ENCODE assay signal across 7 cellular contexts in the genomic region with DNA sequence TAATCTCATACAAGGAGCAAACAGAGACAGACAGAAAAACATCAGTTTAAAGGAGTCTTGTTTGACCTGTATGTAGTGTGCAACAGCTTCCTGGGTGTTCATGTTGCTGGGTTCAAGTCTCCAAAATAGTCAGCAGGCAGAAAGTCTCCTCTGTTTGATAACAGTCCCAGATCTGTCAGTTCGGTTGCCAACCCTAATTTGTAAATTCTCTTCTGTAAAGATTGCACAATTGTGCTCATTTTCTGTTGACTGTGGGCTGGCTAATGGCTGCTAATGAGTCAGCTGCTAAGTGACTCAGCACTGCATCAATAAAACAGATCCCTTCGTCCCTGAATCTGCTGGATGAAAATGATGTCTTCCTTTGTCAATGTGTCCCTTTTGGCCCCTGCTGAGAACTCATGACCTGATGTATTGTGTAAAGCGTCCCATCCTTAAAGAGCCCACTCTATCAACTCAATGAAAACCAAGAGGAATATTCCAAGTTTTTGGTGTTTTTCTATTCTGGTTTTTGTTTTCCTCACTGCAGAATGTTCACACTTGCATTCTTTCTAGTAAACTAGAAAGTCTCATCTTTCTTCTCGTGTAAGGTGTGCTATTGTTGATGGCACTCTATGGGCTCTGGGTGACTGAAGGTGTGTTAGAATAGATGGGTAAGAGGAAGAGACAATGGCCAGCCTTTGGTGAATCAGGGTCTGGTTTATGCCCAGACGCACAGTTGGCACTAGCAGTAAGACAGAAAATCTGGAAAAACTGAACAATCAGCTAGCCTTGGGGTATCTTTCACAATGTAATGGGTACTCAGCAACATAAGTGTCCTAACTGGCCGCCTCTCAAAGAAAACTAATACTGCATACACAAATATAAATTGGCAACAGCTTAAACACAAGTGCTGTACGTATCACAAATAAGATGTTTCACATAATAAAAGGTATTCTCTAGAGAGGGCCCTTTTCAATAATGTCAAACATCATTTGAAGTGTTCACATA.
DNase-seq lines count a peak whose midpoint lies in the region; ATAC-seq and TF ChIP-seq lines count a peak whose summit lies in the region.

No MANE protein-coding gene starts in this region.

- H3K4me1 ChIP-seq in Peyer's patch: peaks cover 0 to 23% (median 0%) of the 10 kb centered on the region in 4 donors
- no peaks in the 10 kb centered on the region for H3K4me1 ChIP-seq in prostate gland (replicated peaks)

- no peaks in the 10 kb centered on the region for H3K9me3 ChIP-seq in Peyer's patch
- no peaks in the 10 kb centered on the region for H3K9me3 ChIP-seq in prostate gland

- no peaks in the 10 kb centered on the region for H3K36me3 ChIP-seq in Peyer's patch
- no peaks in the 10 kb centered on the region for H3K36me3 ChIP-seq in prostate gland

- ATAC-seq in HG03196 (IDR thresholded peaks at IDR 0.05; ENCODE audit: unreplicated experiment): no peak

- TF ChIP-seq POLR2A in Peyer's patch (IDR thresholded peaks at IDR 0.05) (no peak), prostate gland (IDR thresholded peaks at IDR 0.05) (no peak)

- H3K4me3 ChIP-seq in Peyer's patch (no peak overlapping the region), fibroblast of villous mesenchyme (ENCODE audit: low read depth, low read length) (no peak overlapping the region), prostate gland (no peak overlapping the region)

- DNase-seq in HuH-7 (ENCODE audit: low spot score) (peak; percentile 50), Peyer's patch (peak in 2 of 3 donors; percentile 27 to 84), fibroblast of villous mesenchyme (ENCODE audit: low read depth) (peak; percentile 93), prostate gland (ENCODE audit: low spot score) (peak; percentile 86), NCI-H526 (lab: John Stamatoyannopoulos, UW) (no peak)
- no peak for DNase-seq in stimulated activated CD4-positive, alpha-beta T cell treated with anti-CD3 and anti-CD28 coated beads, Interleukin-15, amount 100 ng/mL, for 24 hours

- H3K27me3 ChIP-seq in Peyer's patch (no peaks in the 10 kb centered on the region), prostate gland (replicated peaks; ENCODE audit: insufficient read depth) (no peaks in the 10 kb centered on the region)

- H3K27ac ChIP-seq in Peyer's patch: peak overlapping the region in 3 of 4 donors; percentile 5 to 62 (median 55)
- H3K27ac ChIP-seq in prostate gland: peak overlapping the region; percentile 60 to 82

- TF ChIP-seq CTCF in Peyer's patch (IDR thresholded peaks at IDR 0.05) (no peak), fibroblast of villous mesenchyme (IDR thresholded peaks at IDR 0.05; ENCODE audit: insufficient read depth, low read depth, low read length) (no peak), prostate gland (IDR thresholded peaks at IDR 0.05) (no peak)

- intact Hi-C loops in prostate gland (cut with DNase I): loop anchor here (2.0 kb wide), 1 partner anchor 62 kb away; no protein-coding TSS in a partner anchor

- 48% methylated on average over 7 of the region's 7 CpGs for WGBS in prostate gland

Comparison
In these comparisons a context has a peak if more than half of its experiments do, and no peak if none do; other contexts are left out.
1. DNase-seq: peak in HuH-7 (single experiment), Peyer's patch (2 of 3), fibroblast of villous mesenchyme (single experiment) and prostate gland (single experiment); none in stimulated activated CD4-positive, alpha-beta T cell treated with anti-CD3 and anti-CD28 coated beads, Interleukin-15, amount 100 ng/mL, for 24 hours (single experiment) and NCI-H526 (0 of 2).